In genomic region chr16:85508993-85509392, GRCh38 we compare ENCODE assay signal across 31 cellular contexts.
"Had no signal": no experiment of that assay in that cellular context is flagged by ENCODE, and none has a peak within 500 bp of the region (broad histone marks: within the 10 kb centered on the region; RNA-seq: fewer than 3 reads in every experiment).

No MANE protein-coding gene starts in this region.

- H3K27me3 ChIP-seq: colonic mucosa, gastrocnemius medialis, hepatocyte, pancreas, sigmoid colon, stomach, thyroid gland had no signal

- ATAC-seq: gastrocnemius medialis; pancreas; psoas muscle; stimulated activated memory B cell treated with anti-CD40 and anti-IgM and Interleukin-4, amounts not matched to agents 10 μg/mL and 1 μg/mL and 100 μg/mL, for 72 hours had no signal

- H3K27ac ChIP-seq: colonic mucosa, gastrocnemius medialis, hepatocyte, left ventricle myocardium inferior, pancreas, psoas muscle, sigmoid colon, stomach, thyroid gland had no signal

- H3K4me3 ChIP-seq: colonic mucosa, gastrocnemius medialis, hepatocyte, left ventricle myocardium inferior, lung, pancreas, psoas muscle, sigmoid colon, stomach, thyroid gland had no signal

- H2AFZ ChIP-seq: hepatocyte had no signal

- H3K4me2 ChIP-seq: hepatocyte had no signal

- H3K36me3 ChIP-seq: colonic mucosa, gastrocnemius medialis, left ventricle myocardium inferior, pancreas, sigmoid colon, stomach, thyroid gland had no signal

- H3K36me3 Mint-ChIP-seq: activated naive CD8-positive, alpha-beta T cell treated with anti-CD3 and anti-CD28 coated beads, Interleukin-2, amount 10 ng/mL, durations not matched to agents 7 days and 5 days; stimulated activated memory B cell treated with anti-CD40 and anti-IgM and Interleukin-4, amounts not matched to agents 10 μg/mL and 1 μg/mL and 100 μg/mL, for 72 hours had no signal

- DNase-seq: activated CD4-positive, alpha-beta T cell treated with anti-CD3 and anti-CD28 coated beads for 4 hours; activated CD4-positive, alpha-beta T cell treated with anti-CD3 and anti-CD28 coated beads, Interleukin-2, amount 50 U/mL, for 4 hours; activated CD4-positive, CD25-positive, alpha-beta regulatory T cell; activated CD8-positive, alpha-beta memory T cell treated with anti-CD3 and anti-CD28 coated beads, Interleukin-2, amount 50 U/mL, for 4 hours; activated effector memory CD4-positive, alpha-beta T cell treated with anti-CD3 and anti-CD28 coated beads, Interleukin-2, amount 50 U/mL, for 16 hours; activated naive CD4-positive, alpha-beta T cell treated with anti-CD3 and anti-CD28 coated beads for 36 hours; activated naive CD8-positive, alpha-beta T cell treated with anti-CD3 and anti-CD28 coated beads, Interleukin-2, amount 10 ng/mL, durations not matched to agents 7 days and 5 days; activated T-cell treated with anti-CD3 and anti-CD28 coated beads, Interleukin-2, amount 50 U/mL, for 1 hour; amniotic stem cell; cerebellar nuclear complex; colonic mucosa; effector CD8-positive, alpha-beta T cell; erythroblast; gastrocnemius medialis; islet precursor cell; left ventricle myocardium inferior; nucleus accumbens; pancreas; psoas muscle; sigmoid colon; small intestine; stimulated activated CD4-positive, alpha-beta T cell treated with anti-CD3 and anti-CD28 coated beads, Interleukin-4, amount 100 ng/mL, for 24 hours; stomach; T-helper 1 cell; thyroid gland had no signal

- H3K9me3 Mint-ChIP-seq: activated naive CD4-positive, alpha-beta T cell treated with anti-CD3 and anti-CD28 coated beads for 36 hours; activated naive CD8-positive, alpha-beta T cell treated with anti-CD3 and anti-CD28 coated beads, Interleukin-2, amount 10 ng/mL, durations not matched to agents 7 days and 5 days; activated T-helper 1 cell treated with anti-CD3 and anti-CD28 coated beads, Interleukin-12 subunit alpha, Interleukin-12 subunit beta, Interleukin-2, Interleukin-4 antibody, amounts not matched to agents 30 ng/mL and 10 ng/mL and 1 ng/mL, durations not matched to agents 14 hours and 24 hours and 36 hours; nephron; stimulated activated memory B cell treated with anti-CD40 and anti-IgM and Interleukin-4, amounts not matched to agents 10 μg/mL and 1 μg/mL and 100 μg/mL, for 72 hours; T-helper 2 cell treated with Interferon-gamma antibody and Interleukin-4, amounts not matched to agents 5 μg/mL and 100 μg/mL, for 36 hours had no signal

- H3K4me1 ChIP-seq: colonic mucosa had no signal

- H3K79me2 ChIP-seq: hepatocyte had no signal

- H3K4me3 Mint-ChIP-seq: activated naive CD4-positive, alpha-beta T cell treated with anti-CD3 and anti-CD28 coated beads for 36 hours; activated naive CD8-positive, alpha-beta T cell treated with anti-CD3 and anti-CD28 coated beads, Interleukin-2, amount 10 ng/mL, durations not matched to agents 7 days and 5 days; activated T-helper 1 cell treated with anti-CD3 and anti-CD28 coated beads, Interleukin-12 subunit alpha, Interleukin-12 subunit beta, Interleukin-2, Interleukin-4 antibody, amounts not matched to agents 30 ng/mL and 10 ng/mL and 1 ng/mL, durations not matched to agents 14 hours and 24 hours and 36 hours; nephron; stimulated activated memory B cell treated with anti-CD40 and anti-IgM and Interleukin-4, amounts not matched to agents 10 μg/mL and 1 μg/mL and 100 μg/mL, for 72 hours; T-helper 2 cell treated with Interferon-gamma antibody and Interleukin-4, amounts not matched to agents 5 μg/mL and 100 μg/mL, for 36 hours had no signal

- H3K27ac Mint-ChIP-seq: activated naive CD4-positive, alpha-beta T cell treated with anti-CD3 and anti-CD28 coated beads for 36 hours; activated naive CD8-positive, alpha-beta T cell treated with anti-CD3 and anti-CD28 coated beads, Interleukin-2, amount 10 ng/mL, durations not matched to agents 7 days and 5 days; activated T-helper 1 cell treated with anti-CD3 and anti-CD28 coated beads, Interleukin-12 subunit alpha, Interleukin-12 subunit beta, Interleukin-2, Interleukin-4 antibody, amounts not matched to agents 30 ng/mL and 10 ng/mL and 1 ng/mL, durations not matched to agents 14 hours and 24 hours and 36 hours; nephron; stimulated activated memory B cell treated with anti-CD40 and anti-IgM and Interleukin-4, amounts not matched to agents 10 μg/mL and 1 μg/mL and 100 μg/mL, for 72 hours; T-helper 2 cell treated with Interferon-gamma antibody and Interleukin-4, amounts not matched to agents 5 μg/mL and 100 μg/mL, for 36 hours had no signal

- H3K4me1 Mint-ChIP-seq: activated naive CD8-positive, alpha-beta T cell treated with anti-CD3 and anti-CD28 coated beads, Interleukin-2, amount 10 ng/mL, durations not matched to agents 7 days and 5 days; stimulated activated memory B cell treated with anti-CD40 and anti-IgM and Interleukin-4, amounts not matched to agents 10 μg/mL and 1 μg/mL and 100 μg/mL, for 72 hours had no signal

- H3K9me3 ChIP-seq: colonic mucosa, gastrocnemius medialis, left ventricle myocardium inferior, pancreas, psoas muscle, sigmoid colon, stomach, thyroid gland had no signal
